ENCODE assay signal across 27 cellular contexts in the genomic region with DNA sequence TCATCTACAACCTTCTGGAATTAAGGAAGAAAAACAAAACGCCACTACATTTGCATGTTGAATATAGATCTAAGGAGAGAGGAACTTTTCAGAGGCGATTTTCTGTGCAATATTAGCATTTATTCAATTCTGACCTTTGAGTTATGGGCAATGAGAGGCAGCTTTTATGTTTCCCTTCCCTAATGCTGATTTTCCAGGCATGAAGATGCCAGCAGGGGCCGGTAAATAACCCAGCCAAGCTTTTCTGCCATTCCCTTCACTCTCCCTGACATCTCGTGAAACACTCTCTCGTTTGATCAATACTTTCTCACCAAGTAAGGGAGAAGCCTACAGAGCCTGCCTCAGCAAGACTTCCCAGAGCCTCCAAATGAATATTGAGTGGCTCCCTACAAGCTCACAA.
"Had no signal": no experiment of that assay in that cellular context is flagged by ENCODE, and none has a peak within 500 bp of the region (broad histone marks: within the 10 kb centered on the region; RNA-seq: fewer than 3 reads in every experiment).

No MANE protein-coding gene starts in this region.

- H3K27ac Mint-ChIP-seq: mesothelial cell of epicardium, naive B cell had no signal

- H3K27me3 ChIP-seq: esophagus squamous epithelium, gastrocnemius medialis, heart right ventricle had no signal

- DNase-seq: dermis blood vessel endothelial cell; dorsolateral prefrontal cortex; effector CD4-positive, alpha-beta T cell; effector memory CD4-positive, alpha-beta T cell; erythroblast; esophagus squamous epithelium; foreskin fibroblast; foreskin melanocyte; gastrocnemius medialis; glutamatergic neuron; head of caudate nucleus; heart right ventricle; hippocampal formation; left cardiac atrium; left ventricle myocardium inferior; lower lobe of right lung; mesenchymal stem cell; mucosa of descending colon; naive B cell had no signal

- H3K4me3 ChIP-seq: coronary artery, dorsolateral prefrontal cortex, esophagus squamous epithelium, gastrocnemius medialis, heart right ventricle, left ventricle myocardium inferior, lower lobe of right lung, mucosa of descending colon had no signal

- H3K9me3 ChIP-seq: esophagus squamous epithelium, gastrocnemius medialis, heart right ventricle, left ventricle myocardium inferior, lower lobe of right lung had no signal

- H3K4me1 ChIP-seq: esophagus squamous epithelium, gastrocnemius medialis, left ventricle myocardium inferior, lower lobe of right lung had no signal

- H3K36me3 ChIP-seq: esophagus squamous epithelium, gastrocnemius medialis, heart right ventricle, left ventricle myocardium inferior, lower lobe of right lung had no signal

- H3K36me3 Mint-ChIP-seq: mesothelial cell of epicardium, naive B cell had no signal

- H3K4me1 Mint-ChIP-seq: mesothelial cell of epicardium, naive B cell had no signal

- ATAC-seq: esophagus mucosa, gastrocnemius medialis, heart right ventricle, left cardiac atrium, lower lobe of right lung, mucosa of descending colon had no signal

- H3K4me3 Mint-ChIP-seq: mesothelial cell of epicardium, naive B cell had no signal

- FAIRE-seq: colon, endometrium, islet of Langerhans, keratinocyte had no signal

- H3K27me3 Mint-ChIP-seq: naive B cell had no signal

- H3K9me3 Mint-ChIP-seq: mesothelial cell of epicardium had no signal

- H3K27ac ChIP-seq: coronary artery, dorsolateral prefrontal cortex, epithelial cell of prostate, esophagus squamous epithelium, gastrocnemius medialis, heart right ventricle, left ventricle myocardium inferior, lower lobe of right lung had no signal
